ENCODE assay signal across 6 cellular contexts in genomic region chr22:50269573-50270301, GRCh38. TPM values are rescaled to one million over a fixed set of nuclear protein-coding genes. Genes with fewer than 3 reads are reported as not detected.
A peak's percentile ranks its signal among the peaks of the same experiment; 100 is the strongest.
DNase-seq lines count a peak whose midpoint lies in the region; ATAC-seq and TF ChIP-seq lines count a peak whose summit lies in the region.

No MANE protein-coding gene starts in this region.

- no peak overlapping the region for H3K27ac Mint-ChIP-seq in T-helper 1 cell treated with Interleukin-12 subunit alpha and Interleukin-12 subunit beta and Interleukin-4 antibody, amounts not matched to agents 30 μg/mL and 1 μg/mL, for 36 hours

- no peak for TF ChIP-seq CTCF in epithelial cell of proximal tubule (conservative IDR thresholded peaks at IDR 0.05; ENCODE audit: low read depth, low read length)

- no peak for DNase-seq in epithelial cell of proximal tubule (ENCODE audit: low read depth)
- DNase-seq in stimulated activated CD4-positive, alpha-beta T cell treated with anti-CD3 and anti-CD28 coated beads, Interleukin-2, amount 100 ng/mL, for 24 hours: peak; percentile 51 to 69
- DNase-seq in SKM-1 treated with dmso at 0.1 percent for 144 hours (lab: John Stamatoyannopoulos, UW; ENCODE audit: unreplicated experiment): no peak

- H3K36me3 Mint-ChIP-seq in T-helper 1 cell treated with Interleukin-12 subunit alpha and Interleukin-12 subunit beta and Interleukin-4 antibody, amounts not matched to agents 30 μg/mL and 1 μg/mL, for 36 hours (ENCODE audit: low read depth): peaks cover 3% of the 10 kb centered on the region

- peaks cover 10% of the 10 kb centered on the region for H3K27me3 Mint-ChIP-seq in T-helper 1 cell treated with Interleukin-12 subunit alpha and Interleukin-12 subunit beta and Interleukin-4 antibody, amounts not matched to agents 30 μg/mL and 1 μg/mL, for 36 hours (ENCODE audit: low read depth)

- no peaks in the 10 kb centered on the region for H3K9me3 Mint-ChIP-seq in T-helper 1 cell treated with Interleukin-12 subunit alpha and Interleukin-12 subunit beta and Interleukin-4 antibody, amounts not matched to agents 30 μg/mL and 1 μg/mL, for 36 hours

- peak overlapping the region; percentile 48 for H3K4me3 ChIP-seq in epithelial cell of proximal tubule (ENCODE audit: low read depth, low read length)

- H3K4me1 Mint-ChIP-seq in T-helper 1 cell treated with Interleukin-12 subunit alpha and Interleukin-12 subunit beta and Interleukin-4 antibody, amounts not matched to agents 30 μg/mL and 1 μg/mL, for 36 hours (ENCODE audit: low read depth): peaks cover 10% of the 10 kb centered on the region

- ATAC-seq in GM19324 (IDR thresholded peaks at IDR 0.05; ENCODE audit: low FRiP score, unreplicated experiment): peak; percentile 34
- no peak for ATAC-seq in HG03439 (IDR thresholded peaks at IDR 0.05; ENCODE audit: unreplicated experiment)

- peak overlapping the region; percentile 71 for H3K4me3 Mint-ChIP-seq in T-helper 1 cell treated with Interleukin-12 subunit alpha and Interleukin-12 subunit beta and Interleukin-4 antibody, amounts not matched to agents 30 μg/mL and 1 μg/mL, for 36 hours

RNA-seq across cellular contexts. Expression of gene MAPK11, which starts 0.4 kb away (rescaled TPM):
- total RNA-seq in epithelial cell of proximal tubule: 5.4 and 8.4 TPM in 2 replicates

RNA-seq across cellular contexts. Expression of gene MAPK12, which starts 8.3 kb away (rescaled TPM):
- 33.9 and 56.0 TPM in 2 replicates for total RNA-seq in epithelial cell of proximal tubule

RNA-seq across cellular contexts. Expression of gene HDAC10, which starts 18.7 kb away (rescaled TPM):
- 18.8 and 40.6 TPM in 2 replicates for total RNA-seq in epithelial cell of proximal tubule

RNA-seq across cellular contexts. Expression of gene TUBGCP6, which starts 24.9 kb away (rescaled TPM):
- 19.8 and 26.1 TPM in 2 replicates for total RNA-seq in epithelial cell of proximal tubule

RNA-seq across cellular contexts. Expression of gene PLXNB2, which starts 37.7 kb away (rescaled TPM):
- total RNA-seq in epithelial cell of proximal tubule: 113 and 177 TPM in 2 replicates

Comparison
In these comparisons a context has a peak if more than half of its experiments do, and no peak if none do; other contexts are left out.
1. DNase-seq: peak in stimulated activated CD4-positive, alpha-beta T cell treated with anti-CD3 and anti-CD28 coated beads, Interleukin-2, amount 100 ng/mL, for 24 hours (2 of 2); none in epithelial cell of proximal tubule (single experiment) and SKM-1 treated with dmso at 0.1 percent for 144 hours (single experiment).